In the genomic region with DNA sequence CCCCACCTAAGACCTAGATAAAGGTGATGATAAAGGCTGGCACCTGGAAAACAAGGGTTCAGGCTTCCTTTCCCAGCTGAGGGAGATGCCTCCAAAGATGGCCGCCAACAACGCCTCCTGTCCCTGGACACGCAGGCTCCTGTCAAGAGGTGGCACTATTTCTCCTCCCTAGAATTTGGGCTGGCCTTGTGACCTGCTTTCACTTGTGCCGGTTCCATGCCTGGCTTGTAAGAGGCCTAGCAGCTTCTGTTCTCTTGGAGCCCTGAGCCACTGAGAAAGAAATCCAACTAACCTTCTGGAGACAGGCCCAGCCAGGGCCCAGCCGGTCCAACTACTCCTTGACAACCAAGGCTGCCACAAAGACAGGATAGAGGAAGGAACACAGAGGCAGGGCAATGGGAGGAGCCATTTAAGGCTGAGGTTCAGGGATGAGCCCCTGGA, we compare ENCODE assay signal across 8 cellular contexts.
DNase-seq lines count a peak whose midpoint lies in the region; ATAC-seq and TF ChIP-seq lines count a peak whose summit lies in the region.

No MANE protein-coding gene starts in this region.

- H3K9me3 ChIP-seq in adrenal gland (replicated peaks in 1 of 3) = no peaks in the 10 kb centered on the region

- no peaks in the 10 kb centered on the region for H3K4me1 ChIP-seq in adrenal gland (replicated peaks in 1 of 2)

- H3K27me3 ChIP-seq in adrenal gland = no peaks in the 10 kb centered on the region

- intact Hi-C loops in adrenal gland (cut with DNase I) = loop anchor here (5.0 to 10.0 kb wide), 2 partner anchors 131 to 194 kb away; no protein-coding TSS in a partner anchor
- intact Hi-C loops in left cardiac atrium (cut with DNase I) = loop anchor here (2.0 to 10.0 kb wide), 2 partner anchors 131 to 137 kb away; no protein-coding TSS in a partner anchor

- H3K4me3 ChIP-seq in adrenal gland = no peak overlapping the region

- WGBS in adrenal gland, 4 donors = 52 to 57% (median 56%) methylated on average over 5 of the region's 5 CpGs

- TF ChIP-seq POLR2A in adrenal gland (IDR thresholded peaks at IDR 0.05) = no peak

- H3K36me3 ChIP-seq in adrenal gland (replicated peaks in 1 of 2) = no peaks in the 10 kb centered on the region

- ATAC-seq in left cardiac atrium = peak; percentile 87 to 97
- no peak for ATAC-seq in HG02642 (IDR thresholded peaks at IDR 0.05; ENCODE audit: poor library complexity, unreplicated experiment)
- ATAC-seq in HG02938 (IDR thresholded peaks at IDR 0.05; ENCODE audit: unreplicated experiment) = no peak

- peak; percentile 68 for DNase-seq in CD1c-positive myeloid dendritic cell (ENCODE audit: extremely low spot score)
- DNase-seq in HT-29 (ENCODE audit: low spot score) = peak; percentile 66
- peak; percentile 74 for DNase-seq in SK-N-DZ (ENCODE audit: low spot score)
- peak; percentile 59 to 89 (median 83) for DNase-seq in adrenal gland
- peak; percentile 59 for DNase-seq in left cardiac atrium
- DNase-seq in retina = peak; percentile 51

- peak; percentile 26 to 77 (median 68) for TF ChIP-seq CTCF in adrenal gland (IDR thresholded peaks at IDR 0.05)

- H3K27ac ChIP-seq in adrenal gland = peak overlapping the region in 2 of 5 donors; percentile 32 to 48

Comparison
In these comparisons a context has a peak if more than half of its experiments do, and no peak if none do; other contexts are left out.
1. ATAC-seq: peak in left cardiac atrium (2 of 2); none in HG02642 (single experiment) and HG02938 (single experiment).
2. Peak in every context shown above with its lines, with median percentiles within 50 percentile points of each other: DNase-seq.